In the genomic region with DNA sequence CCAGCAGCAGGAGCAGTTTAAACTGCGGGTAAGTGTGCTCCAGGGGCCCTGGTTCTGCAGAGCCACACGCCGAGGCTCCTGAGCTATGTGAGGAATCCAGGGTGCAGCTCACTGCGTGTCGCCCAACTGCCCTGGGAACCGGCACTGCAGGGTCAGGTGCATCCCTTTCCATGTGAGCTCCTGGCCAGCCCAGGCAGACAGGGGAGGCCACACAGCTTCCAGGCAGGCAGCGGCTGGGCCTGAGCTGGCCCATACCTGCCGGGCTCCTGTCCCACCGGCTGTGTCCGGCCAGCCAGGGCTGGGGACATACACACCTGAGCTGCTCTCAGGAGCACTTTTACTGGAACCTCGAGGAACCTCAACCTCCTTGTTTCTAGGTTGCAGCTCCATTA, we compare ENCODE assay signal across 16 cellular contexts. TPM values are rescaled to one million over a fixed set of nuclear protein-coding genes. Genes with fewer than 3 reads are reported as not detected.
DNase-seq lines count a peak whose midpoint lies in the region; ATAC-seq and TF ChIP-seq lines count a peak whose summit lies in the region.
"Had no signal": no experiment of that assay in that cellular context is flagged by ENCODE, and none has a peak within 500 bp of the region (broad histone marks: within the 10 kb centered on the region; RNA-seq: fewer than 3 reads in every experiment).

No MANE protein-coding gene starts in this region.

- no peak for TF ChIP-seq CTCF in chondrocyte (IDR thresholded peaks at IDR 0.05)
- TF ChIP-seq CTCF in lower lobe of right lung (IDR thresholded peaks at IDR 0.05), result no peak
- TF ChIP-seq CTCF in stomach (IDR thresholded peaks at IDR 0.05), result no peak
- TF ChIP-seq CTCF in colonic mucosa (IDR thresholded peaks at IDR 0.05), result no peak

- no peaks in the 10 kb centered on the region for H3K9me3 ChIP-seq in lower lobe of right lung
- no peaks in the 10 kb centered on the region for H3K9me3 ChIP-seq in stomach
- H3K9me3 ChIP-seq in colonic mucosa, result no peaks in the 10 kb centered on the region
- H3K9me3 ChIP-seq: adrenal gland had no signal

- no peak overlapping the region for H3K27ac Mint-ChIP-seq in chondrocyte (ENCODE audit: unreplicated experiment)
- H3K27ac Mint-ChIP-seq: T-cell had no signal

- H3K9me3 Mint-ChIP-seq in chondrocyte (ENCODE audit: low read depth), result peaks cover 3% of the 10 kb centered on the region
- H3K9me3 Mint-ChIP-seq: CD4-positive, alpha-beta memory T cell; T-cell had no signal

- 55 to 68% (median 59%) methylated on average over 8 to 11 of the region's 11 CpGs for WGBS in stomach, 5 donors

- no peak overlapping the region for H3K4me3 Mint-ChIP-seq in chondrocyte (ENCODE audit: unreplicated experiment)
- H3K4me3 Mint-ChIP-seq: CD4-positive, alpha-beta memory T cell; T-cell had no signal

- no peaks in the 10 kb centered on the region for H3K36me3 Mint-ChIP-seq in chondrocyte (ENCODE audit: low read depth)
- H3K36me3 Mint-ChIP-seq: CD4-positive, alpha-beta memory T cell; T-cell had no signal

- H3K4me1 Mint-ChIP-seq in chondrocyte (ENCODE audit: low read depth), result peaks cover 15% of the 10 kb centered on the region
- H3K4me1 Mint-ChIP-seq: CD4-positive, alpha-beta memory T cell; T-cell had no signal

- no peaks in the 10 kb centered on the region for H3K36me3 ChIP-seq in lower lobe of right lung
- no peaks in the 10 kb centered on the region for H3K36me3 ChIP-seq in stomach
- no peaks in the 10 kb centered on the region for H3K36me3 ChIP-seq in colonic mucosa
- H3K36me3 ChIP-seq: adrenal gland had no signal

- DNase-seq in ELF-1 (ENCODE audit: low read depth, low spot score) (peak; percentile 59), chondrocyte (ENCODE audit: low spot score) (peak; percentile 62), lower lobe of right lung (peak; percentile 51), stomach (no peak), colonic mucosa (no peak)
- DNase-seq: CD4-positive, alpha-beta memory T cell; cortex of kidney; Karpas-422; NCI-H146; NCI-H510A; stimulated activated CD4-positive, alpha-beta T cell treated with anti-CD3 and anti-CD28 coated beads, Interleukin-2, amount 100 ng/mL, for 48 hours; T-cell had no signal

- H3K4me1 ChIP-seq in lower lobe of right lung (peaks cover 14% of the 10 kb centered on the region), stomach (peaks cover 0 to 14% (median 5%) of the 10 kb centered on the region in 4 donors), colonic mucosa (no peaks in the 10 kb centered on the region)

- no peak overlapping the region for H3K4me3 ChIP-seq in lower lobe of right lung
- no peak overlapping the region for H3K4me3 ChIP-seq in stomach
- no peak overlapping the region for H3K4me3 ChIP-seq in colonic mucosa
- H3K4me3 ChIP-seq: adrenal gland had no signal

- peaks cover 8% of the 10 kb centered on the region for H3K27me3 ChIP-seq in lower lobe of right lung (ENCODE audit: low read depth)
- peaks cover 0 to 81% (median 4%) of the 10 kb centered on the region in 3 donors for H3K27me3 ChIP-seq in stomach
- H3K27me3 ChIP-seq in colonic mucosa, result no peaks in the 10 kb centered on the region
- H3K27me3 ChIP-seq: adrenal gland had no signal

- no peak overlapping the region for H3K9ac ChIP-seq in colonic mucosa (ENCODE audit: low read depth in 2 of 2, low read length in 2 of 2)

- no peak for TF ChIP-seq POLR2A in stomach (IDR thresholded peaks at IDR 0.05)

- H3K27me3 Mint-ChIP-seq in chondrocyte (ENCODE audit: low read depth), result no peaks in the 10 kb centered on the region

- H3K27ac ChIP-seq in lower lobe of right lung, result no peak overlapping the region
- peak overlapping the region in 3 of 5 donors; percentile 44 to 55 (median 51) for H3K27ac ChIP-seq in stomach
- no peak overlapping the region for H3K27ac ChIP-seq in colonic mucosa

- intact Hi-C loops in lower lobe of right lung (cut with DNase I), result no loop called here
- intact Hi-C loops in stomach (cut with DNase I; ENCODE audit: low total_unique reads), result no loop called here
- intact Hi-C loops in colonic mucosa (cut with DNase I), result no loop called here

- no peak for TF ChIP-seq EP300 in stomach (IDR thresholded peaks at IDR 0.05)

- peak; percentile 54 to 70 for ATAC-seq in lower lobe of right lung
- no peak for ATAC-seq in HG03159 (IDR thresholded peaks at IDR 0.05; ENCODE audit: unreplicated experiment)
- ATAC-seq in HG02973 (IDR thresholded peaks at IDR 0.05; ENCODE audit: unreplicated experiment), result no peak
- ATAC-seq: activated CD4-positive, CD25-positive, alpha-beta regulatory T cell treated with anti-CD3 and anti-CD28 coated beads, Interleukin-2, amount 50 U/mL, for 24 hours; T-cell had no signal

RNA-seq across cellular contexts. Expression of gene COL18A1, which starts 18.6 kb away (rescaled TPM):
- total RNA-seq in chondrocyte (322 to 628 TPM (median 616 TPM) in 3 replicates), lower lobe of right lung (45.1 TPM), stomach (100 to 1,000 TPM in 1 of 5 donors, 10 to 100 TPM in 4; 19.8 to 212 (median 34.9) TPM), colonic mucosa (10 to 100 TPM in 1 of 2 donors, 1 to 10 TPM in 1; 8.4 to 22.3 TPM)
- 10 to 100 TPM; 20.0 to 34.3 (median 20.7) TPM for polyA plus RNA-seq in stomach

Comparison
In these comparisons a context has a peak if more than half of its experiments do, and no peak if none do; other contexts are left out.
1. DNase-seq: peak in ELF-1 (single experiment), chondrocyte (single experiment) and lower lobe of right lung (single experiment); none in stomach (single experiment) and colonic mucosa (single experiment).
2. ATAC-seq: peak in lower lobe of right lung (2 of 2); none in HG03159 (single experiment) and HG02973 (single experiment).
3. H3K27ac ChIP-seq: peak in stomach (3 of 5); none in lower lobe of right lung (single experiment) and colonic mucosa (single experiment).